Comparison of ENCODE assay signal across 16 cellular contexts in the genomic region with DNA sequence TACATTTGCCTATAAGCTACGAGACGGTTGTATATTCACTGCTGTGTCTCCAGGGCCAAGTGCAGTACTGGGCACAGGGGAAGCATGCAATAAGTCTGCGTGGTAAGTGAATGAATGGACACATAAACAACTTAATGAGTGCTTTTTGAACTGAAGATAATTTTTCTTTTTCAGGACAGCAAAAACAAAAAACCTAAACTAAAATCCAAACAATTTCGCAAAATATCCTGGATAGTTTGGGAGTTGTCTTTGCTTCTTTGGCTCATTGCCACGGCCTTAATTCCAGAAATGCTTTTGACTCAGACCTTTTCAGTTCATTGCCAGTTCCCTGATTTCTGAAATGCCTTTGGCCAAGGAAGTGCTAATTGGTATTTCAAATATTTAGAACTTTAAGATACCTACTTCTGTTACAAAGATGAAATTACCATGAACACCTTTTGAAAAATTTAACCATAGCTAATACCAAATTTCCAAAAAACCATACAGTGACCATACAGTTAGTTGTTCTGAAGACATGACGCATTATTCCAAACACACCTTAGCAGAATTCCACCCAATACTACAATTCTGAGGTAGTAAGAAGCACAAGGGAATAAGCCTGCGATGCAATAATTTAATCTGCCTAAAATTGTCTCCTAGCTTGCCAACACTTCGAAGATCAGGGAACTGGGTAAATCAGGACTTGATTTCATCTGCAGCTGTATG. TPM values are rescaled to one million over a fixed set of nuclear protein-coding genes. Genes with fewer than 3 reads are reported as not detected.
A peak's percentile ranks its signal among the peaks of the same experiment; 100 is the strongest.
DNase-seq lines count a peak whose midpoint lies in the region; TF ChIP-seq lines count a peak whose summit lies in the region.
"Had no signal": no experiment of that assay in that cellular context is flagged by ENCODE, and none has a peak within 500 bp of the region (broad histone marks: within the 10 kb centered on the region; RNA-seq: fewer than 3 reads in every experiment).

No MANE protein-coding gene starts in this region.

- H2AFZ ChIP-seq in fibroblast of lung (ENCODE audit: low read length) = no peak overlapping the region
- H2AFZ ChIP-seq: neural progenitor cell had no signal

- DNase-seq in EH (ENCODE audit: low read depth) (peak; percentile 73), RPMI7951 (ENCODE audit: low read depth) (peak; percentile 53), fibroblast of lung (ENCODE audit: low read depth in 2 of 2) (peak; percentile 47 to 81), osteocyte (ENCODE audit: extremely low spot score, unreplicated experiment) (no peak), NCI-H1092 (lab: John Stamatoyannopoulos, UW) (no peak), NCI-H345 treated with DMSO at 0.1 percent for 48 hours (lab: John Stamatoyannopoulos, UW; ENCODE audit: unreplicated experiment) (no peak)
- DNase-seq in stimulated activated CD4-positive, alpha-beta T cell treated with anti-CD3 and anti-CD28 coated beads, Interleukin-2, amount 100 ng/mL, for 24 hours = no peak
- DNase-seq in stimulated activated CD4-positive, alpha-beta T cell treated with anti-CD3 and anti-CD28 coated beads, Interleukin-1b, Interleukin-23, amount 100 ng/mL, for 48 hours = no peak
- DNase-seq: activated T-cell treated with anti-CD3 and anti-CD28 coated beads, Interleukin-2, amount 50 U/mL, for 1 hour; aorta; islet precursor cell; NCI-H510A treated with DMSO at 0.1 percent for 48 hours had no signal

- no peaks in the 10 kb centered on the region for H3K27me3 ChIP-seq in fibroblast of lung (ENCODE audit: control insufficient read depth, insufficient read depth, low read length)
- H3K27me3 ChIP-seq: neural progenitor cell had no signal

- no peaks in the 10 kb centered on the region for H3K36me3 Mint-ChIP-seq in osteocyte (ENCODE audit: unreplicated experiment)
- H3K36me3 Mint-ChIP-seq: CD14-positive monocyte; neural progenitor cell; stimulated activated memory B cell treated with anti-CD40 and anti-IgM and Interleukin-4, amounts not matched to agents 10 μg/mL and 1 μg/mL and 100 μg/mL, for 72 hours had no signal

- H3K36me3 ChIP-seq in fibroblast of lung (ENCODE audit: control insufficient read depth, insufficient read depth, low read length) = no peaks in the 10 kb centered on the region
- H3K36me3 ChIP-seq: neural progenitor cell had no signal

- no peak overlapping the region for H3K4me2 ChIP-seq in fibroblast of lung (ENCODE audit: extremely low read depth, insufficient read depth, low read length)
- H3K4me2 ChIP-seq: neural progenitor cell had no signal

- no peak overlapping the region for H3K4me3 ChIP-seq in fibroblast of lung (replicated peaks in 1 of 4; ENCODE audit: control extremely low read depth in 1 of 4, insufficient read depth in 1 of 4, low read depth in 3 of 4, low read length in 4 of 4)
- H3K4me3 ChIP-seq: neural progenitor cell had no signal

- H3K4me1 ChIP-seq in fibroblast of lung (ENCODE audit: control insufficient read depth, extremely low read depth, insufficient read depth, low read length) = peaks cover 6% of the 10 kb centered on the region
- H3K4me1 ChIP-seq: neural progenitor cell had no signal

- no peak overlapping the region for H3K4me3 Mint-ChIP-seq in osteocyte (ENCODE audit: unreplicated experiment)
- H3K4me3 Mint-ChIP-seq: CD14-positive monocyte; neural progenitor cell; stimulated activated memory B cell treated with anti-CD40 and anti-IgM and Interleukin-4, amounts not matched to agents 10 μg/mL and 1 μg/mL and 100 μg/mL, for 72 hours had no signal

- no peak overlapping the region for H3K27ac ChIP-seq in fibroblast of lung (ENCODE audit: insufficient read depth, low read length)
- H3K27ac ChIP-seq: neural progenitor cell had no signal

- peaks cover 52% of the 10 kb centered on the region for H3K4me1 Mint-ChIP-seq in osteocyte (ENCODE audit: unreplicated experiment)
- H3K4me1 Mint-ChIP-seq: stimulated activated memory B cell treated with anti-CD40 and anti-IgM and Interleukin-4, amounts not matched to agents 10 μg/mL and 1 μg/mL and 100 μg/mL, for 72 hours had no signal

- H3K27ac Mint-ChIP-seq in osteocyte (ENCODE audit: unreplicated experiment) = peak overlapping the region; percentile 38
- H3K27ac Mint-ChIP-seq: CD14-positive monocyte; neural progenitor cell; stimulated activated memory B cell treated with anti-CD40 and anti-IgM and Interleukin-4, amounts not matched to agents 10 μg/mL and 1 μg/mL and 100 μg/mL, for 72 hours had no signal

- no peaks in the 10 kb centered on the region for H3K79me2 ChIP-seq in fibroblast of lung (ENCODE audit: control insufficient read depth, insufficient read depth, low read length)

- TF ChIP-seq CTCF in fibroblast of lung (conservative IDR thresholded peaks at IDR 0.05 in 1 of 2, IDR thresholded peaks at IDR 0.05 in 1 of 2; ENCODE audit: low read depth in 1 of 2, low read length in 2 of 2) (no peak), osteocyte (IDR thresholded peaks at IDR 0.05) (no peak)

- H3K27me3 Mint-ChIP-seq in osteocyte (ENCODE audit: unreplicated experiment) = no peaks in the 10 kb centered on the region
- H3K27me3 Mint-ChIP-seq: stimulated activated memory B cell treated with anti-CD40 and anti-IgM and Interleukin-4, amounts not matched to agents 10 μg/mL and 1 μg/mL and 100 μg/mL, for 72 hours had no signal

- no peaks in the 10 kb centered on the region for H4K20me1 ChIP-seq in fibroblast of lung (ENCODE audit: control insufficient read depth, extremely low read depth, insufficient read depth, low read length)

- H3K9me3 Mint-ChIP-seq in osteocyte (ENCODE audit: unreplicated experiment) = no peaks in the 10 kb centered on the region
- H3K9me3 Mint-ChIP-seq: neural progenitor cell; stimulated activated memory B cell treated with anti-CD40 and anti-IgM and Interleukin-4, amounts not matched to agents 10 μg/mL and 1 μg/mL and 100 μg/mL, for 72 hours had no signal

- no peak overlapping the region for H3K9ac ChIP-seq in fibroblast of lung (ENCODE audit: insufficient read depth, low read length)
- H3K9ac ChIP-seq: neural progenitor cell had no signal

- no peaks in the 10 kb centered on the region for H3K9me3 ChIP-seq in fibroblast of lung (ENCODE audit: control insufficient read depth, insufficient read depth, low read depth, low read length)

RNA-seq across cellular contexts. Expression of a gene that starts 42.8 kb away (rescaled TPM):
- not detected in 2 replicates for total RNA-seq in RPMI7951 (2014; rRNA removed; shearing (Covaris generic))
- total RNA-seq in fibroblast of lung (0.51 and 1.8 TPM in 2 replicates), osteocyte (1.3 and 1.6 TPM in 2 replicates)
- 0.54 and 0.77 TPM in 2 replicates for polyA plus RNA-seq in fibroblast of lung
- polyA plus RNA-seq in fibroblast of lung (2012) = 0.35 and 0.70 TPM in 2 replicates
- polyA minus RNA-seq in fibroblast of lung (ENCODE audit: low replicate concordance) = 1.2 TPM in 1 of 2 replicates, not detected in the other
- total RNA-seq: SK-MEL-5 had no signal
- polyA plus RNA-seq: CD14-positive monocyte had no signal

Comparison
In these comparisons a context has a peak if more than half of its experiments do, and no peak if none do; other contexts are left out.
1. DNase-seq: peak in EH (single experiment), RPMI7951 (single experiment) and fibroblast of lung (2 of 2); none in osteocyte (single experiment), NCI-H1092 (single experiment), stimulated activated CD4-positive, alpha-beta T cell treated with anti-CD3 and anti-CD28 coated beads, Interleukin-2, amount 100 ng/mL, for 24 hours (0 of 2), NCI-H345 treated with DMSO at 0.1 percent for 48 hours (single experiment) and stimulated activated CD4-positive, alpha-beta T cell treated with anti-CD3 and anti-CD28 coated beads, Interleukin-1b, Interleukin-23, amount 100 ng/mL, for 48 hours (single experiment).